Comparison of ENCODE assay signal across 1 cellular context in genomic region chr14:22536853-22537338, GRCh38.
TF ChIP-seq lines count a peak whose summit lies in the region.

No MANE protein-coding gene starts in this region.

TF ChIP-seq in HEK293, 187 proteins besides CTCF, POLR2A, EP300 and RAD21 (continued from another document and continues in another):
- TF ChIP-seq ZNF398 (tag by site-specific recombination; IDR thresholded peaks at IDR 0.05) (peak; percentile 60), GFI1B (tag by site-specific recombination; IDR thresholded peaks at IDR 0.05) (no peak), PATZ1 (tag by site-specific recombination; IDR thresholded peaks at IDR 0.05) (peak; percentile 87), ATF2 (tag by site-specific recombination; IDR thresholded peaks at IDR 0.05; ENCODE audit: low read depth) (no peak), ZNF274 (IDR thresholded peaks at IDR 0.05; ENCODE audit: low read length) (no peak), ZNF274 (tag by site-specific recombination; IDR thresholded peaks at IDR 0.05; ENCODE audit: borderline replicate concordance) (no peak), TSHZ1 (tag by site-specific recombination; IDR thresholded peaks at IDR 0.05; ENCODE audit: borderline replicate concordance) (0 out of 2 replicates have a peak, but pooled peaks have one; percentile 23), SCRT1 (tag by site-specific recombination; IDR thresholded peaks at IDR 0.05; ENCODE audit: borderline replicate concordance) (no peak), ZNF776 (tag by site-specific recombination; IDR thresholded peaks at IDR 0.05; ENCODE audit: borderline replicate concordance) (no peak), KLF9 (tag by site-specific recombination; IDR thresholded peaks at IDR 0.05; ENCODE audit: low read depth) (no peak), SP7 (tag by site-specific recombination; IDR thresholded peaks at IDR 0.05) (peak; percentile 80), ZNF280D (tag by site-specific recombination; IDR thresholded peaks at IDR 0.05) (no peak), ZBTB10 (tag by site-specific recombination; IDR thresholded peaks at IDR 0.05) (no peak), ZNF837 (tag by site-specific recombination; IDR thresholded peaks at IDR 0.05) (no peak), ZNF146 (tag by site-specific recombination; IDR thresholded peaks at IDR 0.05) (no peak), ZXDB (tag by site-specific recombination; IDR thresholded peaks at IDR 0.05) (peak; percentile 36; the same call in 1 of the 2 replicates), PRDM1 (tag by site-specific recombination; IDR thresholded peaks at IDR 0.05) (0 out of 2 replicates have a peak, but pooled peaks have one; percentile 53), ZNF23 (tag by site-specific recombination; IDR thresholded peaks at IDR 0.05; ENCODE audit: borderline replicate concordance) (no peak), ZNF704 (tag by site-specific recombination; IDR thresholded peaks at IDR 0.05) (no peak), ZNF341 (tag by site-specific recombination; IDR thresholded peaks at IDR 0.05; ENCODE audit: low read depth) (no peak), BCL11B (tag by site-specific recombination; IDR thresholded peaks at IDR 0.05; ENCODE audit: low read depth) (no peak), PRDM10 (tag by site-specific recombination; IDR thresholded peaks at IDR 0.05) (peak; percentile 85), SETDB1 (IDR thresholded peaks at IDR 0.05; ENCODE audit: insufficient read length, low read length) (peak; percentile 34), ZBTB17 (tag by site-specific recombination; IDR thresholded peaks at IDR 0.05) (peak; percentile 65), ZNF654 (tag by site-specific recombination; IDR thresholded peaks at IDR 0.05; ENCODE audit: low read depth) (no peak), ZNF302 (tag by site-specific recombination; IDR thresholded peaks at IDR 0.05; ENCODE audit: low read depth) (no peak), ZIC2 (tag by site-specific recombination; IDR thresholded peaks at IDR 0.05) (no peak), ZNF366 (tag by site-specific recombination; conservative IDR thresholded peaks at IDR 0.05) (peak; percentile 96), ZNF670 (tag by site-specific recombination; IDR thresholded peaks at IDR 0.05; ENCODE audit: low read depth) (no peak), ZNF768 (tag by site-specific recombination; IDR thresholded peaks at IDR 0.05) (no peak), ZSCAN16 (tag by site-specific recombination; IDR thresholded peaks at IDR 0.05) (no peak), ZNF155 (tag by site-specific recombination; IDR thresholded peaks at IDR 0.05) (no peak), ZNF664 (tag by site-specific recombination; IDR thresholded peaks at IDR 0.05) (no peak), ZNF558 (tag by site-specific recombination; IDR thresholded peaks at IDR 0.05) (peak; percentile 79), ZBTB49 (tag by site-specific recombination; IDR thresholded peaks at IDR 0.05; ENCODE audit: low read depth) (no peak), RBAK (tag by site-specific recombination; IDR thresholded peaks at IDR 0.05) (no peak)
